1 cellular context compared by ENCODE assay signal in the genomic region with DNA sequence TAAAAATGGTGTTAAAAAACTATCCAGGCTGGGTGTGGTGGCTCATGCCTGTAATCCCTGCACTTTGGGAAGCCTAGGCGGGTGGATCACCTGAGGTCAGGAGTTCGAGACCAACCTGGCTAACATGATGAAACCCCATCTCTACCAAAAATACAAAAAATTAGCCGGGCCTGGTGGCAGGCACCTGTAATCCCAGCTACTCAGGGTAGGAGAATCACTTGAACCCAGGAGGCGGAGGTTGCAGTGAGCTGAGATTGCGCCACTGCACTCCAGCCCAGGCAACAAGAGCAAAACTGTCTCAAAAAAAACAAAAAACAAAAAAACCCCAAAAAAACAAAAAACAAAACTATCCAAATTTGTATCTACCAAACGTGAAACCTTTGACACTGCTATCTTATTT.
TF ChIP-seq lines count a peak whose summit lies in the region.

No MANE protein-coding gene starts in this region.

TF ChIP-seq in HepG2, 621 proteins besides CTCF, POLR2A, EP300 and RAD21:
- 0 out of 2 replicates have a peak, but pooled peaks have one; percentile 18 for TF ChIP-seq CEBPG (CRISPR knock-in tag; IDR thresholded peaks at IDR 0.05)
